ENCODE assay signal across 8 cellular contexts in the genomic region with DNA sequence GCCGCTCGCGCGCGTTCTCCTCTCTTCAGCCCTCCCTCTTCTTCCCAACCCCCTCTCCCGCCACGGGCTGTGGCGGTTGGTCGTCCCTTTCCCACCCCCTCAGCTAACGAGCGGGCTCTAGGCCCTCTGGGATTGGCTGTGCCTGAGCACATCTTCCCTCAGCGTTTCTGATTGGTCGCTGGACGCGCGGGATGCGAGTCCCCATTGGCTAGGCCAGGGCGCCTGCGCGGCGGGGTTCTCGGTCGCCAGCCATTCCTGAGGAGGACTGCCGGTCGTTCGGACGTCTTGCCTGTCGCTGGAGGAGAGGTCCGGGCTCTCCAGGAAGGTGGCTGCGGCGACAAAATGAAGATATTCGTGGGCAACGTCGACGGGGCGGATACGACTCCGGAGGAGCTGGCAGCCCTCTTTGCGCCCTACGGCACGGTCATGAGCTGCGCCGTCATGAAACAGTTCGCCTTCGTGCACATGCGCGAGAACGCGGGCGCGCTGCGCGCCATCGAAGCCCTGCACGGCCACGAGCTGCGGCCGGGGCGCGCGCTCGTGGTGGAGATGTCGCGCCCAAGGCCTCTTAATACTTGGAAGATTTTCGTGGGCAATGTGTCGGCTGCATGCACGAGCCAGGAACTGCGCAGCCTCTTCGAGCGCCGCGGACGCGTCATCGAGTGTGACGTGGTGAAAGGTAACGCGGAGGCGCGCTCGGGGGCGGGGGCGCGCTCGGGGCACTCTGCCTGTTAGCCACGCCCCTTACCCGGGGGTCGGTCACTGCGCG. TPM values are rescaled to one million over a fixed set of nuclear protein-coding genes. Genes with fewer than 3 reads are reported as not detected.
DNase-seq lines count a peak whose midpoint lies in the region; TF ChIP-seq lines count a peak whose summit lies in the region.

A gene with protein sequence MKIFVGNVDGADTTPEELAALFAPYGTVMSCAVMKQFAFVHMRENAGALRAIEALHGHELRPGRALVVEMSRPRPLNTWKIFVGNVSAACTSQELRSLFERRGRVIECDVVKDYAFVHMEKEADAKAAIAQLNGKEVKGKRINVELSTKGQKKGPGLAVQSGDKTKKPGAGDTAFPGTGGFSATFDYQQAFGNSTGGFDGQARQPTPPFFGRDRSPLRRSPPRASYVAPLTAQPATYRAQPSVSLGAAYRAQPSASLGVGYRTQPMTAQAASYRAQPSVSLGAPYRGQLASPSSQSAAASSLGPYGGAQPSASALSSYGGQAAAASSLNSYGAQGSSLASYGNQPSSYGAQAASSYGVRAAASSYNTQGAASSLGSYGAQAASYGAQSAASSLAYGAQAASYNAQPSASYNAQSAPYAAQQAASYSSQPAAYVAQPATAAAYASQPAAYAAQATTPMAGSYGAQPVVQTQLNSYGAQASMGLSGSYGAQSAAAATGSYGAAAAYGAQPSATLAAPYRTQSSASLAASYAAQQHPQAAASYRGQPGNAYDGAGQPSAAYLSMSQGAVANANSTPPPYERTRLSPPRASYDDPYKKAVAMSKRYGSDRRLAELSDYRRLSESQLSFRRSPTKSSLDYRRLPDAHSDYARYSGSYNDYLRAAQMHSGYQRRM (plus strand): TSS at position 252 of the 769 bp plus-strand sequence. CDS start 91 bp downstream, at position 343.

- peak; percentile 100 for DNase-seq in CMK (ENCODE audit: low read depth)
- DNase-seq in GM20000 (ENCODE audit: low spot score), result peak; percentile 99
- DNase-seq in HT-29 (ENCODE audit: low spot score), result peak; percentile 100
- DNase-seq in NOMO-1 (lab: John Stamatoyannopoulos, UW; ENCODE audit: unreplicated experiment in 2 of 2), result peak; percentile 98 to 99
- DNase-seq in effector memory CD4-positive, alpha-beta T cell, result peak; percentile 97 to 98 (median 98)
- peak; percentile 100 for DNase-seq in medulla oblongata (ENCODE audit: extremely low spot score)
- peak; percentile 97 for DNase-seq in stimulated activated CD8-positive, alpha-beta memory T cell treated with anti-CD3 and anti-CD28 coated beads, Interleukin-12 subunit alpha, Interleukin-12 subunit beta, amount 100 ng/mL, for 1 hour (ENCODE audit: low read depth)

- no peaks in the 10 kb centered on the region for H3K9me3 ChIP-seq in effector memory CD4-positive, alpha-beta T cell (ENCODE audit: control insufficient read depth, low read length)

- POLR2A ChIA-PET in activated CD8-positive, alpha-beta memory T cell treated with anti-CD3 and anti-CD28 coated beads for 36 hours (lab: Charles Lee), result interaction anchor here (0.6 to 2.5 kb wide), 17 partner anchors 12 to 943 kb away, joined by 4 to 37 read pairs (median 5); partner anchors contain the start of genes ACTN3, CCDC87, CCS and DPP3

- peaks cover 38% of the 10 kb centered on the region for H3K4me1 ChIP-seq in effector memory CD4-positive, alpha-beta T cell (ENCODE audit: control insufficient read depth, insufficient read depth, low read length, poor library complexity, severe bottlenecking)

- peak within 1 kb of the TSS; percentile 77 for H3K4me3 ChIP-seq in effector memory CD4-positive, alpha-beta T cell (ENCODE audit: insufficient read depth, low read depth, low read length, poor library complexity, severe bottlenecking)

- no peaks in the 10 kb centered on the region for H3K36me3 ChIP-seq in effector memory CD4-positive, alpha-beta T cell (ENCODE audit: control insufficient read depth, insufficient read depth, low read length)

- no peaks in the 10 kb centered on the region for H3K27me3 ChIP-seq in effector memory CD4-positive, alpha-beta T cell (replicated peaks; ENCODE audit: control insufficient read depth, insufficient read depth, low read length, poor library complexity, severe bottlenecking)

- CTCF ChIA-PET in activated CD8-positive, alpha-beta memory T cell treated with anti-CD3 and anti-CD28 coated beads for 36 hours (lab: Charles Lee), result interaction anchor here (0.6 to 1.1 kb wide), 3 partner anchors 50 to 178 kb away, joined by 3 to 5 read pairs (median 3); partner anchors contain the start of gene MRPL11

- no peak for TF ChIP-seq CTCF in GM20000 (IDR thresholded peaks at IDR 0.05; ENCODE audit: extremely low read depth, missing control alignments)

- peak within 1 kb of the TSS; percentile 98 for H3K27ac ChIP-seq in effector memory CD4-positive, alpha-beta T cell (ENCODE audit: insufficient read depth, low read length, poor library complexity, severe bottlenecking)

RNA-seq across cellular contexts. Expression of the gene that starts here (rescaled TPM):
- total RNA-seq in HT-29 (2014; rRNA removed; shearing (Covaris generic)), result 94.0 and 95.6 TPM in 2 replicates
- 100 to 1,000 TPM; 155 to 158 TPM for total RNA-seq in activated CD8-positive, alpha-beta memory T cell treated with anti-CD3 and anti-CD28 coated beads for 36 hours

Comparison
In these comparisons a context has a peak if more than half of its experiments do, and no peak if none do; other contexts are left out.
1. Peak in every context shown above with its lines: DNase-seq, H3K4me3 ChIP-seq and H3K27ac ChIP-seq.